Comparison of ENCODE assay signal across 8 cellular contexts in genomic region chr7:98168181-98168903, GRCh38. TPM values are rescaled to one million over a fixed set of nuclear protein-coding genes. Genes with fewer than 3 reads are reported as not detected.
DNase-seq lines count a peak whose midpoint lies in the region; ATAC-seq and TF ChIP-seq lines count a peak whose summit lies in the region.

No MANE protein-coding gene starts in this region.

- no peak overlapping the region for H2AFZ ChIP-seq in PC-3 (ENCODE audit: low read length)

- peaks cover 3% of the 10 kb centered on the region for H3K36me3 Mint-ChIP-seq in type B pancreatic cell

- CTCF ChIA-PET in AG04449 (lab: Yijun Ruan, JAX) (interaction anchor here (0.8 to 16.2 kb wide), 41 partner anchors 10 to 987 kb away, joined by 3 to 544 read pairs (median 6); partner anchors contain the start of gene LMTK2), PC-3 (lab: Charles Lee) (interaction anchor here (0.5 to 5.8 kb wide), 9 partner anchors 35 to 669 kb away, joined by 3 to 72 read pairs (median 4); partner anchors contain the start of gene ASNS)

- no peak overlapping the region for H3K4me3 Mint-ChIP-seq in type B pancreatic cell

- DNase-seq in AG04449 (ENCODE audit: low read depth, low spot score) = no peak
- DNase-seq in HS-27A (ENCODE audit: low read depth) = peak; percentile 5
- peak; percentile 86 for DNase-seq in PC-3
- DNase-seq in activated T-helper 1 cell treated with anti-CD3 and anti-CD28 coated beads, Interleukin-2, amount 50 U/mL, for 16 hours (ENCODE audit: low read depth in 1 of 2, low spot score in 1 of 2) = peak; percentile 30 to 34
- peak; percentile 71 for DNase-seq in fibroblast of the aortic adventitia (ENCODE audit: low read depth)
- DNase-seq in omental fat pad (ENCODE audit: low spot score) = no peak
- DNase-seq in type B pancreatic cell (ENCODE audit: extremely low spot score, unreplicated experiment) = no peak

- peaks cover 16% of the 10 kb centered on the region for H3K4me1 ChIP-seq in PC-3 (ENCODE audit: insufficient read depth, low read length)

- no peaks in the 10 kb centered on the region for H3F3A ChIP-seq in PC-3 (ENCODE audit: low read length, unreplicated experiment)

- no peak overlapping the region for H3K4me2 ChIP-seq in PC-3 (ENCODE audit: low read length)

- H4K20me1 ChIP-seq in PC-3 (ENCODE audit: low read length) = no peaks in the 10 kb centered on the region

- peaks cover 13% of the 10 kb centered on the region for H3K4me1 Mint-ChIP-seq in type B pancreatic cell (ENCODE audit: unreplicated experiment)

- POLR2A ChIA-PET in AG04449 (lab: Yijun Ruan, JAX) (no interaction called here), PC-3 (lab: Charles Lee; ENCODE audit: unreplicated experiment) (no interaction called here)

- BruUV-seq in PC-3 (replicated peaks; lab: Mats Ljungman, UMichigan) = no TSS peak

- intact Hi-C loops in PC-3 (cut with micrococcal nuclease) = loop anchor here (1.0 to 10.0 kb wide), 3 partner anchors 82 to 324 kb away; no protein-coding TSS in a partner anchor

- H3K9ac ChIP-seq in PC-3 (ENCODE audit: low read length) = no peak overlapping the region

- no peaks in the 10 kb centered on the region for H3K9me3 Mint-ChIP-seq in type B pancreatic cell

- TF ChIP-seq CTCF in AG04449 (IDR thresholded peaks at IDR 0.05; ENCODE audit: insufficient read depth, low read length, missing control alignments) = peak; percentile 71
- TF ChIP-seq CTCF in PC-3 (conservative IDR thresholded peaks at IDR 0.05; ENCODE audit: low read depth, low read length) = peak; percentile 88
- peak; percentile 81 for TF ChIP-seq CTCF in fibroblast of the aortic adventitia (IDR thresholded peaks at IDR 0.05; ENCODE audit: insufficient read depth, low read length)
- TF ChIP-seq CTCF in omental fat pad (IDR thresholded peaks at IDR 0.05) = no peak
- TF ChIP-seq CTCF in type B pancreatic cell (conservative IDR thresholded peaks at IDR 0.05) = peak; percentile 94

- H3K79me2 ChIP-seq in PC-3 (ENCODE audit: low read length) = no peaks in the 10 kb centered on the region; the same call in 1 of the 2 replicates

- H3K36me3 ChIP-seq in PC-3 (ENCODE audit: low read depth, low read length) = peaks cover 3% of the 10 kb centered on the region; the same call in 1 of the 2 replicates

- no peaks in the 10 kb centered on the region for H3K9me3 ChIP-seq in PC-3 (ENCODE audit: low read length)

- H3K27me3 Mint-ChIP-seq in type B pancreatic cell = no peaks in the 10 kb centered on the region

- no peaks in the 10 kb centered on the region for H3K27me3 ChIP-seq in PC-3 (ENCODE audit: low read length)

- H3K27ac Mint-ChIP-seq in type B pancreatic cell = peak overlapping the region; percentile 21

- H3K27ac ChIP-seq in PC-3 (ENCODE audit: low read length) = no peak overlapping the region

- ATAC-seq in GM18502 (IDR thresholded peaks at IDR 0.05; ENCODE audit: poor library complexity, unreplicated experiment) (peak; percentile 64), PC-3 (peak; percentile 46), omental fat pad (ENCODE audit: low FRiP score) (peak; percentile 35)

- no peaks in the 10 kb centered on the region for H3K9me2 ChIP-seq in PC-3 (replicated peaks; ENCODE audit: low read length)

- no peak overlapping the region for H3K4me3 ChIP-seq in AG04449 (ENCODE audit: low read depth, low read length)
- H3K4me3 ChIP-seq in PC-3 (ENCODE audit: low read length) = no peak overlapping the region
- H3K4me3 ChIP-seq in fibroblast of the aortic adventitia (ENCODE audit: low read depth, low read length) = no peak overlapping the region

RNA-seq across cellular contexts. Expression of gene BHLHA15, which starts 42.9 kb away (rescaled TPM):
- total RNA-seq in PC-3 (2014; rRNA removed) (12.0 and 13.9 TPM in 2 replicates), fibroblast of the aortic adventitia (ENCODE audit: low replicate concordance) (not detected in 2 replicates), omental fat pad (1 to 10 TPM in 2 of 4 donors, not detected in 2; 1.5 to 3.5 TPM), type B pancreatic cell (ENCODE audit: low replicate concordance) (0.46 and 0.57 TPM in 2 replicates)

Comparison
In these comparisons a context has a peak if more than half of its experiments do, and no peak if none do; other contexts are left out.
1. DNase-seq: peak in HS-27A (single experiment), PC-3 (single experiment), activated T-helper 1 cell treated with anti-CD3 and anti-CD28 coated beads, Interleukin-2, amount 50 U/mL, for 16 hours (2 of 2) and fibroblast of the aortic adventitia (single experiment); none in AG04449 (single experiment), omental fat pad (single experiment) and type B pancreatic cell (single experiment).
2. CTCF ChIP-seq: peak in AG04449 (single experiment), PC-3 (single experiment), fibroblast of the aortic adventitia (single experiment) and type B pancreatic cell (single experiment); none in omental fat pad (0 of 3).
3. Peak in every context shown above with its lines, with median percentiles within 50 percentile points of each other: ATAC-seq.